In genomic region chr12:5921966-5922365, GRCh38 we compare ENCODE assay signal across 28 cellular contexts. TPM values are rescaled to one million over a fixed set of nuclear protein-coding genes. Genes with fewer than 3 reads are reported as not detected.
"Had no signal": no experiment of that assay in that cellular context is flagged by ENCODE, and none has a peak within 500 bp of the region (broad histone marks: within the 10 kb centered on the region; RNA-seq: fewer than 3 reads in every experiment).

No MANE protein-coding gene starts in this region.

- H3K27ac ChIP-seq: RWPE1, SJCRH30, VCaP had no signal

- DNase-seq: activated CD4-positive, alpha-beta memory T cell treated with anti-CD3 and anti-CD28 coated beads, Interleukin-2, amount 10 ng/mL, durations not matched to agents 7 days and 5 days; activated CD4-positive, alpha-beta T cell treated with anti-CD3 and anti-CD28 coated beads for 36 hours; activated CD4-positive, alpha-beta T cell treated with anti-CD3 and anti-CD28 coated beads, Interleukin-2, amount 50 U/mL, for 1 hour; activated CD8-positive, alpha-beta memory T cell treated with anti-CD3 and anti-CD28 coated beads, Interleukin-2, amount 50 U/mL, for 48 hours; activated effector memory CD4-positive, alpha-beta T cell treated with Interleukin-2 at 50 U/mL for 16 hours; activated naive CD4-positive, alpha-beta T cell; activated naive CD8-positive, alpha-beta T cell treated with anti-CD3 and anti-CD28 coated beads, Interleukin-2, amount 50 U/mL, for 24 hours; activated T-cell treated with anti-CD3 and anti-CD28 coated beads, Interleukin-2, amount 50 U/mL, for 24 hours; amniotic stem cell; Kasumi-1; KBM-7; NCI-H1105 treated with DMSO at 0.1 percent for 48 hours; NCI-H1930; NCI-H345; NCI-H510A; NCI-H69; NK-92 treated with Interleukin-12 subunit alpha and Interleukin-12 subunit beta, amount 100 ng/mL, for 24 hours; OCI-M1; Right ventricle myocardium superior; SJCRH30; SK-N-SH; T-helper 1 cell had no signal

- H3K9me3 ChIP-seq: SJCRH30, SK-N-SH had no signal

- H3K4me1 ChIP-seq: SJCRH30 had no signal

- H3K36me3 ChIP-seq: SJCRH30 had no signal

- H3K4me3 ChIP-seq: SJCRH30 had no signal

- H3K27me3 ChIP-seq: SJCRH30 had no signal

- ATAC-seq: activated CD4-positive, alpha-beta T cell treated with anti-CD3 and anti-CD28 coated beads for 36 hours; activated naive CD4-positive, alpha-beta T cell treated with anti-CD3 and anti-CD28 coated beads, Interleukin-2, amount 50 U/mL, for 72 hours; activated naive CD8-positive, alpha-beta T cell treated with anti-CD3 and anti-CD28 coated beads, Interleukin-2, amount 50 U/mL, for 24 hours; Panc1 had no signal

RNA-seq across cellular contexts. Expression of gene ANO2, which starts 23.1 kb away (rescaled TPM):
- total RNA-seq: activated CD4-positive, alpha-beta memory T cell treated with anti-CD3 and anti-CD28 coated beads, Interleukin-2, amount 10 ng/mL, durations not matched to agents 7 days and 5 days; activated CD4-positive, alpha-beta T cell treated with anti-CD3 and anti-CD28 coated beads for 36 hours; activated naive CD4-positive, alpha-beta T cell treated with anti-CD3 and anti-CD28 coated beads, Interleukin-2, amount 50 U/mL, for 72 hours; activated T-helper 1 cell treated with anti-CD3 and anti-CD28 coated beads, Interleukin-12 subunit alpha, Interleukin-12 subunit beta, Interleukin-2, Interleukin-4 antibody, amounts not matched to agents 30 ng/mL and 10 ng/mL and 1 ng/mL, durations not matched to agents 14 hours and 24 hours and 36 hours; T-helper 2 cell treated with Interferon-gamma antibody and Interleukin-4, amounts not matched to agents 100 ng/mL and 5 ng/mL, for 36 hours had no signal
- polyA plus RNA-seq: SK-N-SH had no signal
